In genomic region chr2:10832228-10832936, GRCh38 we compare ENCODE assay signal across 8 cellular contexts.
A peak's percentile ranks its signal among the peaks of the same experiment; 100 is the strongest.
DNase-seq lines count a peak whose midpoint lies in the region; ATAC-seq and TF ChIP-seq lines count a peak whose summit lies in the region.

No MANE protein-coding gene starts in this region.

- peak; percentile 95 for TF ChIP-seq CTCF in AG09319 (IDR thresholded peaks at IDR 0.05; ENCODE audit: low read depth, low read length)

- no peak overlapping the region for H3K27ac ChIP-seq in caudate nucleus (ENCODE audit: low read depth, low read length)

- DNase-seq in AG09319 (ENCODE audit: extremely low read depth, low read depth), result peak; percentile 31
- DNase-seq in NCI-H2227 treated with DMSO at 0.1 percent for 48 hours (lab: John Stamatoyannopoulos, UW), result peak; percentile 84
- DNase-seq in caudate nucleus (lab: John Stamatoyannopoulos, UW), result peak in 59 of 61 donors; percentile 36 to 91 (median 67)
- DNase-seq in kidney glomerular epithelial cell (lab: John Stamatoyannopoulos, UW), result peak; percentile 51
- peak; percentile 86 to 87 for DNase-seq in stimulated activated CD4-positive, alpha-beta T cell treated with anti-CD3 and anti-CD28 coated beads, Interleukin-2, amount 100 ng/mL, for 24 hours

- ATAC-seq in GM18873 (IDR thresholded peaks at IDR 0.05; ENCODE audit: low FRiP score, unreplicated experiment) (peak; percentile 74), HG03175 (IDR thresholded peaks at IDR 0.05; ENCODE audit: unreplicated experiment) (peak; percentile 86)
- peak; percentile 83 for ATAC-seq in activated CD4-positive, CD25-positive, alpha-beta regulatory T cell treated with anti-CD3 and anti-CD28 coated beads, Interleukin-2, amount 50 U/mL, for 24 hours

Comparison
In these comparisons a context has a peak if more than half of its experiments do, and no peak if none do; other contexts are left out.
1. DNase-seq: peak in every context shown above with its lines; median percentile 86 in stimulated activated CD4-positive, alpha-beta T cell treated with anti-CD3 and anti-CD28 coated beads, Interleukin-2, amount 100 ng/mL, for 24 hours; 84 in NCI-H2227 treated with DMSO at 0.1 percent for 48 hours; 67 in caudate nucleus; 51 in kidney glomerular epithelial cell; 31 in AG09319.